ENCODE assay signal across 23 cellular contexts in the genomic region with DNA sequence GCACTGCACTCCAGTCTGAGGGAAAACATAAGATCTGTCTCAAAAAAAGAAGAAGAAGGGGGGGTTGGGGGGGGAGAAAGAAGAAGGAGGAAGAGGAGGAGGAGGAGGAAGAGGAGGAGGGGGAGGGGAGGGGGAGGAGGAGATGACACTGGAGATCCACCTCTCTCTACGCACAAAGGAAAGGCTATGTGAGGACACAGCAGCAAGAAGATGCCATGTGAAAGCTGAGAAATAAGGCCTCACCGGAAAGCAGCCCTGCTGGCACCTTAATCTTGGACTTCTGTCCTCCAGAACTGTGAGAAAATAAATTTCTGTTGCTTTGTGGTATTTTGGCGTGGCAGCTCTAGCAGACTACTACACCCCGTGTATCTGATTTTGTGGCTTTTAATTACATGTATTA.
"Had no signal": no experiment of that assay in that cellular context is flagged by ENCODE, and none has a peak within 500 bp of the region (broad histone marks: within the 10 kb centered on the region; RNA-seq: fewer than 3 reads in every experiment).

No MANE protein-coding gene starts in this region.

- DNase-seq: activated CD4-positive, alpha-beta memory T cell treated with anti-CD3 and anti-CD28 coated beads for 36 hours; activated CD4-positive, alpha-beta T cell treated with anti-CD3 and anti-CD28 coated beads, Interleukin-2, amount 10 ng/mL, durations not matched to agents 7 days and 5 days; activated CD4-positive, CD25-positive, alpha-beta regulatory T cell; activated CD8-positive, alpha-beta memory T cell treated with anti-CD3 and anti-CD28 coated beads for 24 hours; activated gamma-delta T cell; activated naive CD4-positive, alpha-beta T cell treated with anti-CD3 and anti-CD28 coated beads for 36 hours; activated T-cell treated with anti-CD3 and anti-CD28 coated beads, Interleukin-2, amount 50 U/mL, for 4 hours; amygdala; Karpas-422; NCI-H1048; NCI-H146; NCI-H187 treated with DMSO at 0.1 percent for 48 hours; NCI-H2081 treated with DMSO at 0.1 percent for 48 hours; NCI-H345; NCI-H524; Peyer's patch; SIG-M5; T-helper 17 cell; T-helper 9 cell had no signal

- H3K27me3 ChIP-seq: Peyer's patch had no signal

- H3K9me3 Mint-ChIP-seq: activated CD4-positive, alpha-beta memory T cell treated with anti-CD3 and anti-CD28 coated beads for 36 hours; activated CD4-positive, alpha-beta T cell treated with anti-CD3 and anti-CD28 coated beads, Interleukin-2, amount 10 ng/mL, durations not matched to agents 7 days and 5 days; activated naive CD4-positive, alpha-beta T cell treated with anti-CD3 and anti-CD28 coated beads for 36 hours; activated T-cell treated with anti-CD3 and anti-CD28 coated beads, Interleukin-2, amount 50 U/mL, for 4 hours had no signal

- H3K4me1 Mint-ChIP-seq: activated CD4-positive, alpha-beta T cell treated with anti-CD3 and anti-CD28 coated beads, Interleukin-2, amount 10 ng/mL, durations not matched to agents 7 days and 5 days; brain; central memory CD8-positive, alpha-beta T cell; T-helper 17 cell had no signal

- H3K4me3 ChIP-seq: Peyer's patch had no signal

- H3K36me3 ChIP-seq: Peyer's patch had no signal

- H3K4me3 Mint-ChIP-seq: activated CD4-positive, alpha-beta memory T cell treated with anti-CD3 and anti-CD28 coated beads for 36 hours; activated CD4-positive, alpha-beta T cell treated with anti-CD3 and anti-CD28 coated beads, Interleukin-2, amount 10 ng/mL, durations not matched to agents 7 days and 5 days; activated naive CD4-positive, alpha-beta T cell treated with anti-CD3 and anti-CD28 coated beads for 36 hours; activated naive CD8-positive, alpha-beta T cell; activated T-cell treated with anti-CD3 and anti-CD28 coated beads, Interleukin-2, amount 50 U/mL, for 4 hours; brain; central memory CD8-positive, alpha-beta T cell; T-helper 17 cell had no signal

- H3K36me3 Mint-ChIP-seq: activated CD4-positive, alpha-beta memory T cell treated with anti-CD3 and anti-CD28 coated beads for 36 hours; activated naive CD8-positive, alpha-beta T cell; brain had no signal

- H3K27ac Mint-ChIP-seq: activated CD4-positive, alpha-beta memory T cell treated with anti-CD3 and anti-CD28 coated beads for 36 hours; activated CD4-positive, alpha-beta T cell treated with anti-CD3 and anti-CD28 coated beads, Interleukin-2, amount 10 ng/mL, durations not matched to agents 7 days and 5 days; activated naive CD4-positive, alpha-beta T cell treated with anti-CD3 and anti-CD28 coated beads for 36 hours; activated naive CD8-positive, alpha-beta T cell; brain; T-helper 17 cell had no signal

- H3K27me3 Mint-ChIP-seq: activated CD4-positive, alpha-beta memory T cell treated with anti-CD3 and anti-CD28 coated beads for 36 hours; activated CD4-positive, alpha-beta T cell treated with anti-CD3 and anti-CD28 coated beads, Interleukin-2, amount 10 ng/mL, durations not matched to agents 7 days and 5 days; T-helper 17 cell had no signal

- ATAC-seq: activated T-cell treated with anti-CD3 and anti-CD28 coated beads, Interleukin-2, amount 50 U/mL, for 4 hours; T-helper 17 cell had no signal

- H3K4me1 ChIP-seq: Peyer's patch had no signal

- H3K27ac ChIP-seq: Peyer's patch, VCaP had no signal
